ENCODE assay signal across 8 cellular contexts in the genomic region with DNA sequence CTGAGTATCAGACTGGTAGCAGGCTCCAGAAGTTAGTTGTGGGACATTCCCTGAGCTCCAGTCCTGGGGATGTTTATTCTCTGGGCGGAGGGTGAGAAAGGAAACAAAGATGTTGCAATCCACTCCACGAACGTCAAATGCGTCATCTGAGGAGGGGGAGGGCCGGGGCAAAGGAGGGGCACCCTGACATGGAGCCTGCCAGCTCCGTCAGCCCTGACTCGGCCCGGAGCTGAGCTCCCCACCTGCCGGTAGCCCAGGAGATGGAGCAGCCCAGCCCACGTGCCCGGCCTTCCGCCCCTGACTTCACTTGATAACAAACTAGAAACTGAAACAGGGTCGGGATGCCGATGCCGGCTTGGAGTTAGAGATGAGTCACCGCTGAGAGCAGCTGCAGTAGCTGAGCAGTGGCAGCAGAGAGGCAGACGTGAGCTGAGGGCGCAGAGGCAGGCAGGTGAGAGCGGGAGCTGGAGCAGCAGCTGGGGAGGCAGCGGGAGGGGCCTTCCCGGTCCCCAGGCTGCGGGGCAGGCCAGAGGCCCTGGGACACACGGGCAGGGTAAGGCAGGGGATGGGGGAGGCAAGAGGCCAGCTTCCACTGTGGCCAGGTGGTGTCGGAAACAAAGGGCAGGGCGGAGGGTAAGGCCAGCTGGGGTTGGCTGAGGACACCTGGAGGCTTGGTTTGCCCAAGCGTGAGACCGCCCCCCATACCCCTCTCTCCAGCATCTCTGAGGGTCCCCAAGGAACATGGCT.
A peak's percentile ranks its signal among the peaks of the same experiment; 100 is the strongest.
DNase-seq lines count a peak whose midpoint lies in the region; ATAC-seq lines count a peak whose summit lies in the region.

Gene ISG20 (plus strand): TSS at position 391 of the 747 bp plus-strand sequence. CDS start 351 bp downstream, at position 742.

- H3K27ac ChIP-seq in caudate nucleus (ENCODE audit: low read depth, low read length) = peak within 1 kb of the TSS; percentile 92

- ATAC-seq in GM18858 (IDR thresholded peaks at IDR 0.05; ENCODE audit: unreplicated experiment) = peak; percentile 67
- peak; percentile 57 for ATAC-seq in HG03066 (IDR thresholded peaks at IDR 0.05; ENCODE audit: low read depth, unreplicated experiment)

- in situ Hi-C loops in ACHN (cut with HindIII; ENCODE audit: low pct_ligation_motif_present, low pct_unique_long_range_greater_than_20kb, low sequenced_read_pairs) = no loop called here

- peak; percentile 94 for DNase-seq in ACHN
- peak; percentile 69 for DNase-seq in NCI-H2227 (lab: John Stamatoyannopoulos, UW; ENCODE audit: unreplicated experiment)
- peak; percentile 82 to 95 (median 88) for DNase-seq in activated CD4-positive, CD25-positive, alpha-beta regulatory T cell (lab: John Stamatoyannopoulos, UW)
- DNase-seq in caudate nucleus (lab: John Stamatoyannopoulos, UW) = peak in 58 of 61 donors; percentile 22 to 94 (median 60)
- peak; percentile 99 for DNase-seq in iris pigment epithelial cell (ENCODE audit: low read depth)
- peak; percentile 88 to 96 (median 92) for DNase-seq in stimulated activated CD4-positive, alpha-beta T cell treated with anti-CD3 and anti-CD28 coated beads, Interleukin-12 subunit alpha, Interleukin-12 subunit beta, amount 100 ng/mL, for 48 hours (ENCODE audit: low read depth in 2 of 3, low spot score in 1 of 3)

Comparison
In these comparisons a context has a peak if more than half of its experiments do, and no peak if none do; other contexts are left out.
1. Peak in every context shown above with its lines: DNase-seq, ATAC-seq and H3K27ac ChIP-seq.